In genomic region chr10:30185916-30186315, GRCh38 we compare ENCODE assay signal across 12 cellular contexts.
DNase-seq lines count a peak whose midpoint lies in the region; ATAC-seq and TF ChIP-seq lines count a peak whose summit lies in the region.
"Had no signal": no experiment of that assay in that cellular context is flagged by ENCODE, and none has a peak within 500 bp of the region (broad histone marks: within the 10 kb centered on the region; RNA-seq: fewer than 3 reads in every experiment).

No MANE protein-coding gene starts in this region.

- DNase-seq in EL (peak; percentile 88), RWPE1 (ENCODE audit: low spot score) (peak; percentile 83), fibroblast of pulmonary artery (ENCODE audit: low read depth) (peak; percentile 85), renal cortical epithelial cell (ENCODE audit: low read depth) (peak; percentile 93), mesothelial cell of epicardium (ENCODE audit: low spot score in 2 of 2, unreplicated experiment in 2 of 2) (no peak), ureter (ENCODE audit: low spot score) (no peak)
- DNase-seq in activated CD8-positive, alpha-beta T cell treated with anti-CD3 and anti-CD28 coated beads, Interleukin-2, amount 10 ng/mL, durations not matched to agents 7 days and 5 days: no peak
- DNase-seq: activated CD4-positive, alpha-beta T cell treated with anti-CD3 and anti-CD28 coated beads, Interleukin-2, amount 50 U/mL, for 48 hours had no signal

- H3K27ac ChIP-seq in RWPE1: peak overlapping the region; percentile 39; the same call in 1 of the 2 replicates
- H3K27ac ChIP-seq: cardiac muscle cell had no signal

- no peak overlapping the region for H3K27ac Mint-ChIP-seq in activated CD8-positive, alpha-beta T cell treated with anti-CD3 and anti-CD28 coated beads, Interleukin-2, amount 10 ng/mL, durations not matched to agents 7 days and 5 days
- no peak overlapping the region for H3K27ac Mint-ChIP-seq in mesothelial cell of epicardium

- peaks cover 2% of the 10 kb centered on the region for H3K27me3 Mint-ChIP-seq in activated CD8-positive, alpha-beta T cell treated with anti-CD3 and anti-CD28 coated beads, Interleukin-2, amount 10 ng/mL, durations not matched to agents 7 days and 5 days (ENCODE audit: low read depth)
- no peaks in the 10 kb centered on the region for H3K27me3 Mint-ChIP-seq in mesothelial cell of epicardium (ENCODE audit: low read depth)

- POLR2A ChIA-PET in RWPE1 (lab: Yijun Ruan, JAX; ENCODE audit: low non-redundant PET): no interaction called here
- POLR2A ChIA-PET in activated CD8-positive, alpha-beta T cell treated with anti-CD3 and anti-CD28 coated beads, Interleukin-2, amount 10 ng/mL, durations not matched to agents 7 days and 5 days (lab: Charles Lee): no interaction called here

- no peak for ATAC-seq in activated CD8-positive, alpha-beta T cell treated with anti-CD3 and anti-CD28 coated beads, Interleukin-2, amount 10 ng/mL, durations not matched to agents 7 days and 5 days
- ATAC-seq in GM18907 (IDR thresholded peaks at IDR 0.05; ENCODE audit: unreplicated experiment): no peak

- no peaks in the 10 kb centered on the region for H3K4me1 Mint-ChIP-seq in activated CD8-positive, alpha-beta T cell treated with anti-CD3 and anti-CD28 coated beads, Interleukin-2, amount 10 ng/mL, durations not matched to agents 7 days and 5 days (ENCODE audit: low read depth)
- peaks cover 44% of the 10 kb centered on the region for H3K4me1 Mint-ChIP-seq in mesothelial cell of epicardium

- CTCF ChIA-PET in RWPE1 (lab: Yijun Ruan, JAX): interaction anchor here (0.5 to 0.7 kb wide), 2 partner anchors 55 to 731 kb away, joined by 3 read pairs; no protein-coding TSS in a partner anchor
- CTCF ChIA-PET in activated CD8-positive, alpha-beta T cell treated with anti-CD3 and anti-CD28 coated beads, Interleukin-2, amount 10 ng/mL, durations not matched to agents 7 days and 5 days (lab: Charles Lee): no interaction called here

- no peak overlapping the region for H3K4me3 ChIP-seq in fibroblast of pulmonary artery (replicated peaks; ENCODE audit: low read depth, low read length)
- H3K4me3 ChIP-seq: cardiac muscle cell, MG63, skin epidermis had no signal

- no peaks in the 10 kb centered on the region for H3K9me3 Mint-ChIP-seq in activated CD8-positive, alpha-beta T cell treated with anti-CD3 and anti-CD28 coated beads, Interleukin-2, amount 10 ng/mL, durations not matched to agents 7 days and 5 days (ENCODE audit: insufficient read depth)
- H3K9me3 Mint-ChIP-seq in mesothelial cell of epicardium: no peaks in the 10 kb centered on the region

- H3K36me3 Mint-ChIP-seq in activated CD8-positive, alpha-beta T cell treated with anti-CD3 and anti-CD28 coated beads, Interleukin-2, amount 10 ng/mL, durations not matched to agents 7 days and 5 days (ENCODE audit: low read depth): no peaks in the 10 kb centered on the region
- H3K36me3 Mint-ChIP-seq in mesothelial cell of epicardium: no peaks in the 10 kb centered on the region

- H3K4me3 Mint-ChIP-seq in activated CD8-positive, alpha-beta T cell treated with anti-CD3 and anti-CD28 coated beads, Interleukin-2, amount 10 ng/mL, durations not matched to agents 7 days and 5 days: no peak overlapping the region
- no peak overlapping the region for H3K4me3 Mint-ChIP-seq in mesothelial cell of epicardium

- no peak for TF ChIP-seq CTCF in RWPE1 (conservative IDR thresholded peaks at IDR 0.05; ENCODE audit: low read depth)
- no peak for TF ChIP-seq CTCF in fibroblast of pulmonary artery (IDR thresholded peaks at IDR 0.05; ENCODE audit: low read length, missing control alignments)
- no peak for TF ChIP-seq CTCF in mesothelial cell of epicardium (IDR thresholded peaks at IDR 0.05; ENCODE audit: unreplicated experiment)

Comparison
In these comparisons a context has a peak if more than half of its experiments do, and no peak if none do; other contexts are left out.
1. DNase-seq: peak in EL (single experiment), RWPE1 (single experiment), fibroblast of pulmonary artery (single experiment) and renal cortical epithelial cell (single experiment); none in activated CD8-positive, alpha-beta T cell treated with anti-CD3 and anti-CD28 coated beads, Interleukin-2, amount 10 ng/mL, durations not matched to agents 7 days and 5 days (single experiment), mesothelial cell of epicardium (0 of 2) and ureter (single experiment).